In the genomic region with DNA sequence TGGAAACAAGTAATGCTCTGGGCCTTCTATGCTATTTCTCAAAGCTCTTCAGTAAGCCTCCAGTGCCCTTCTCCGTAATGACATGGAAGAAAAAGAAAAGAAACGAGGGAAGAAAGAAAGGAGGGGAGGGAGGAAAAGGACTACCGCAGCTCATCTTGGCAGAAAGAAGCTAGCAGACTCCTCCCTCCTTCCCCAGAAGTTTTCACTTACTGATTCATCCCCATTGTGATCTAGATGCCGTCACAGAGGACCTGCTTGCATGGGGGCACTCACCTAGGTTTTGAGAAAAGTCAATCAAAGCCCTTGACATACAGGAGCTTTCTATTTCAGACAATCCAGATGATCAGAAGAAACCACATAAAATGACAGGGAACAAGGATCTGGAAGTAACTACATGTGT, we compare ENCODE assay signal across 17 cellular contexts.
"Had no signal": no experiment of that assay in that cellular context is flagged by ENCODE, and none has a peak within 500 bp of the region (broad histone marks: within the 10 kb centered on the region; RNA-seq: fewer than 3 reads in every experiment).

No MANE protein-coding gene starts in this region.

- H3K36me3 ChIP-seq: gastrocnemius medialis, sigmoid colon, stomach, thoracic aorta, transverse colon had no signal

- H3K4me1 ChIP-seq: gastrocnemius medialis, sigmoid colon, stomach, transverse colon had no signal

- H3K27ac ChIP-seq: gastrocnemius medialis, sigmoid colon, skin epidermis, stomach, thoracic aorta, transverse colon had no signal

- H3K9me3 ChIP-seq: gastrocnemius medialis, sigmoid colon, stomach, thoracic aorta, transverse colon had no signal

- DNase-seq: effector memory CD4-positive, alpha-beta T cell; gastrocnemius medialis; immature natural killer cell; left cardiac atrium; left ventricle myocardium superior; mesendoderm; naive B cell; sigmoid colon; stimulated activated CD4-positive, alpha-beta T cell treated with anti-CD3 and anti-CD28 coated beads, Interleukin-2, amount 100 ng/mL, for 24 hours; stimulated activated naive CD4-positive, alpha-beta T cell; stomach; substantia nigra; transverse colon had no signal

- ATAC-seq: esophagus mucosa, gastrocnemius medialis, left cardiac atrium, left ventricle myocardium superior had no signal

- H3K4me3 ChIP-seq: gastrocnemius medialis, lung, sigmoid colon, skin epidermis, stomach, thoracic aorta, transverse colon had no signal
